20 cellular contexts compared by ENCODE assay signal in genomic region chr12:74892057-74892633, GRCh38.
DNase-seq lines count a peak whose midpoint lies in the region; ATAC-seq and TF ChIP-seq lines count a peak whose summit lies in the region.
"Had no signal": no experiment of that assay in that cellular context is flagged by ENCODE, and none has a peak within 500 bp of the region (broad histone marks: within the 10 kb centered on the region; RNA-seq: fewer than 3 reads in every experiment).

No MANE protein-coding gene starts in this region.

- peaks cover 49% of the 10 kb centered on the region for H3K4me1 ChIP-seq in CD4-positive, alpha-beta memory T cell (ENCODE audit: insufficient read depth, low read length)
- no peaks in the 10 kb centered on the region for H3K4me1 ChIP-seq in DND-41 (ENCODE audit: insufficient read depth, low read length)
- peaks cover 0 to 4% of the 10 kb centered on the region in 2 donors for H3K4me1 ChIP-seq in naive thymus-derived CD4-positive, alpha-beta T cell (ENCODE audit: control insufficient read depth in 2 of 2, insufficient read depth in 2 of 2, low read length in 2 of 2)
- H3K4me1 ChIP-seq in colonic mucosa, result no peaks in the 10 kb centered on the region
- H3K4me1 ChIP-seq: BE2C had no signal

- H3K27me3 ChIP-seq in CD4-positive, alpha-beta memory T cell (ENCODE audit: insufficient read depth, low read length), result no peaks in the 10 kb centered on the region
- H3K27me3 ChIP-seq in DND-41 (ENCODE audit: insufficient read depth, low read length, poor library complexity) (no peaks in the 10 kb centered on the region), colonic mucosa (no peaks in the 10 kb centered on the region)
- H3K27me3 ChIP-seq in naive thymus-derived CD4-positive, alpha-beta T cell (ENCODE audit: control insufficient read depth in 2 of 2, insufficient read depth in 2 of 2, low read length in 2 of 2), result no peaks in the 10 kb centered on the region
- H3K27me3 ChIP-seq: BE2C had no signal

- H3K9ac ChIP-seq in DND-41 (ENCODE audit: low read depth, low read length) (no peak overlapping the region), colonic mucosa (ENCODE audit: low read depth in 2 of 2, low read length in 2 of 2) (no peak overlapping the region)

- no peak overlapping the region for H3K27ac ChIP-seq in CD4-positive, alpha-beta memory T cell (ENCODE audit: low read depth, low read length)
- H3K27ac ChIP-seq in DND-41 (ENCODE audit: low read length) (no peak overlapping the region), colonic mucosa (no peak overlapping the region)
- no peak overlapping the region for H3K27ac ChIP-seq in naive thymus-derived CD4-positive, alpha-beta T cell (ENCODE audit: low read depth, low read length)

- no peak overlapping the region for H3K4me3 ChIP-seq in CD4-positive, alpha-beta memory T cell (ENCODE audit: low read length in 2 of 2)
- H3K4me3 ChIP-seq in DND-41 (ENCODE audit: low read depth in 1 of 2, low read length in 2 of 2) (no peak overlapping the region), colonic mucosa (no peak overlapping the region)
- no peak overlapping the region for H3K4me3 ChIP-seq in naive thymus-derived CD4-positive, alpha-beta T cell (ENCODE audit: low read length)

- H3K4me1 Mint-ChIP-seq in CD4-positive, alpha-beta memory T cell, result peaks cover 17 to 48% (median 29%) of the 10 kb centered on the region in 4 donors
- H3K4me1 Mint-ChIP-seq in activated T-helper 17 cell treated with anti-CD3 and anti-CD28 coated beads, Interleukin-2, amount 50 U/mL, for 72 hours, result peaks cover 19% of the 10 kb centered on the region
- H3K4me1 Mint-ChIP-seq in naive thymus-derived CD4-positive, alpha-beta T cell, result peaks cover 0 to 23% (median 17%) of the 10 kb centered on the region in 7 donors
- H3K4me1 Mint-ChIP-seq: CD4-positive, CD25-positive, alpha-beta regulatory T cell; IgD-negative memory B cell had no signal

- no peak overlapping the region for H3K4me2 ChIP-seq in DND-41 (ENCODE audit: insufficient read depth, low read length)

- CTCF ChIA-PET in CD4-positive, alpha-beta memory T cell (lab: Charles Lee; ENCODE audit: partially characterized antibody), result interaction anchor here (0.6 kb wide), 1 partner anchor 41 kb away, joined by 3 read pairs; no protein-coding TSS in a partner anchor
- CTCF ChIA-PET in naive thymus-derived CD4-positive, alpha-beta T cell (lab: Charles Lee), result interaction anchor here (0.6 kb wide), 1 partner anchor 10 kb away, joined by 4 read pairs; no protein-coding TSS in a partner anchor

- no peaks in the 10 kb centered on the region for H3K79me2 ChIP-seq in DND-41 (ENCODE audit: insufficient read depth, low read length)

- H2AFZ ChIP-seq in DND-41 (ENCODE audit: low read depth, low read length), result no peak overlapping the region

- POLR2A ChIA-PET in CD4-positive, alpha-beta memory T cell (lab: Charles Lee; ENCODE audit: partially characterized antibody), result interaction anchor here (1.3 kb wide), 1 partner anchor 8 kb away, joined by 5 read pairs; no protein-coding TSS in a partner anchor
- POLR2A ChIA-PET in naive thymus-derived CD4-positive, alpha-beta T cell (lab: Charles Lee), result no interaction called here

- H4K20me1 ChIP-seq in DND-41 (ENCODE audit: insufficient read depth, low read length), result no peaks in the 10 kb centered on the region

- ATAC-seq in DND-41 (ENCODE audit: insufficient read depth, low read depth) (peak; percentile 62), left ventricle myocardium superior (no peak)
- no peak for ATAC-seq in activated T-helper 17 cell treated with anti-CD3 and anti-CD28 coated beads, Interleukin-2, amount 50 U/mL, for 72 hours (replicated peaks)
- no peak for ATAC-seq in naive thymus-derived CD4-positive, alpha-beta T cell
- ATAC-seq: PC-3 had no signal

- intact Hi-C loops in CD4-positive, alpha-beta memory T cell (cut with micrococcal nuclease), result loop anchor here (5.0 kb wide), 1 partner anchor 55 kb away; no protein-coding TSS in a partner anchor
- intact Hi-C loops in naive thymus-derived CD4-positive, alpha-beta T cell (cut with micrococcal nuclease), result no loop called here
- intact Hi-C loops in colonic mucosa (cut with DNase I) (no loop called here), left ventricle myocardium superior (cut with micrococcal nuclease) (no loop called here)

- H3K9me3 Mint-ChIP-seq in CD4-positive, alpha-beta memory T cell, result peaks cover 0 to 5% (median 0%) of the 10 kb centered on the region in 8 donors
- no peaks in the 10 kb centered on the region for H3K9me3 Mint-ChIP-seq in activated T-helper 17 cell treated with anti-CD3 and anti-CD28 coated beads, Interleukin-2, amount 50 U/mL, for 72 hours
- H3K9me3 Mint-ChIP-seq in naive thymus-derived CD4-positive, alpha-beta T cell, result no peaks in the 10 kb centered on the region

- peak overlapping the region in 6 of 7 donors; percentile 1 to 75 (median 54) for H3K27ac Mint-ChIP-seq in CD4-positive, alpha-beta memory T cell
- peak overlapping the region; percentile 56 for H3K27ac Mint-ChIP-seq in activated T-helper 17 cell treated with anti-CD3 and anti-CD28 coated beads, Interleukin-2, amount 50 U/mL, for 72 hours
- H3K27ac Mint-ChIP-seq in naive thymus-derived CD4-positive, alpha-beta T cell, result peak overlapping the region in 7 of 9 donors; percentile 5 to 83 (median 52)
- H3K27ac Mint-ChIP-seq: CD4-positive, CD25-positive, alpha-beta regulatory T cell; IgD-negative memory B cell had no signal

- peak in 4 of 5 donors; percentile 17 to 35 (median 26) for DNase-seq in CD4-positive, alpha-beta memory T cell
- DNase-seq in DND-41 (no peak), GM03348 (ENCODE audit: low spot score) (no peak), colonic mucosa (no peak), left ventricle myocardium superior (no peak)
- peak in 2 of 9 donors; percentile 6 to 34 for DNase-seq in naive thymus-derived CD4-positive, alpha-beta T cell
- DNase-seq: BE2C; Calu3; CD4-positive, CD25-positive, alpha-beta regulatory T cell; DMS53; Kasumi-1; NCI-H1417; NCI-H187; NCI-H446 treated with DMSO at 0.1 percent for 48 hours; NCI-H526 treated with DMSO at 0.1 percent for 48 hours; RPMI8226; SHP77 had no signal

- H3K36me3 Mint-ChIP-seq in CD4-positive, alpha-beta memory T cell, result no peaks in the 10 kb centered on the region
- H3K36me3 Mint-ChIP-seq in activated T-helper 17 cell treated with anti-CD3 and anti-CD28 coated beads, Interleukin-2, amount 50 U/mL, for 72 hours (ENCODE audit: low read depth), result no peaks in the 10 kb centered on the region
- H3K36me3 Mint-ChIP-seq in naive thymus-derived CD4-positive, alpha-beta T cell, result no peaks in the 10 kb centered on the region
- H3K36me3 Mint-ChIP-seq: CD4-positive, CD25-positive, alpha-beta regulatory T cell; IgD-negative memory B cell had no signal

- H3K9me3 ChIP-seq in CD4-positive, alpha-beta memory T cell (ENCODE audit: control insufficient read depth in 1 of 2, low read length in 2 of 2), result no peaks in the 10 kb centered on the region
- H3K9me3 ChIP-seq in DND-41 (ENCODE audit: insufficient read depth, low read length, severe bottlenecking) (no peaks in the 10 kb centered on the region), colonic mucosa (no peaks in the 10 kb centered on the region)
- H3K9me3 ChIP-seq in naive thymus-derived CD4-positive, alpha-beta T cell (ENCODE audit: control insufficient read depth in 2 of 3, low read length in 3 of 3), result no peaks in the 10 kb centered on the region
- H3K9me3 ChIP-seq: BE2C had no signal

- no peaks in the 10 kb centered on the region for H3K36me3 ChIP-seq in CD4-positive, alpha-beta memory T cell (ENCODE audit: insufficient read depth, low read length)
- H3K36me3 ChIP-seq in DND-41 (ENCODE audit: insufficient read depth, low read length) (no peaks in the 10 kb centered on the region), colonic mucosa (no peaks in the 10 kb centered on the region)
- no peaks in the 10 kb centered on the region for H3K36me3 ChIP-seq in naive thymus-derived CD4-positive, alpha-beta T cell (ENCODE audit: control insufficient read depth in 2 of 3, insufficient read depth in 3 of 3, low read length in 3 of 3)
- H3K36me3 ChIP-seq: BE2C had no signal

- peak overlapping the region in 7 of 8 donors; percentile 30 to 82 (median 64) for H3K4me3 Mint-ChIP-seq in CD4-positive, alpha-beta memory T cell
- peak overlapping the region; percentile 57 for H3K4me3 Mint-ChIP-seq in activated T-helper 17 cell treated with anti-CD3 and anti-CD28 coated beads, Interleukin-2, amount 50 U/mL, for 72 hours
- H3K4me3 Mint-ChIP-seq in naive thymus-derived CD4-positive, alpha-beta T cell, result peak overlapping the region in 7 of 10 donors; percentile 22 to 74 (median 57)
- H3K4me3 Mint-ChIP-seq: CD4-positive, CD25-positive, alpha-beta regulatory T cell; IgD-negative memory B cell had no signal

- H3K27me3 Mint-ChIP-seq in CD4-positive, alpha-beta memory T cell, result no peaks in the 10 kb centered on the region
- no peaks in the 10 kb centered on the region for H3K27me3 Mint-ChIP-seq in activated T-helper 17 cell treated with anti-CD3 and anti-CD28 coated beads, Interleukin-2, amount 50 U/mL, for 72 hours
- no peaks in the 10 kb centered on the region for H3K27me3 Mint-ChIP-seq in naive thymus-derived CD4-positive, alpha-beta T cell
- H3K27me3 Mint-ChIP-seq: CD4-positive, CD25-positive, alpha-beta regulatory T cell; IgD-negative memory B cell had no signal

- TF ChIP-seq CTCF in DND-41 (IDR thresholded peaks at IDR 0.05; ENCODE audit: borderline replicate concordance, extremely low read depth, low read length, poor library complexity, severe bottlenecking), result no peak
- TF ChIP-seq CTCF in colonic mucosa (IDR thresholded peaks at IDR 0.05), result no peak

Comparison
In these comparisons a context has a peak if more than half of its experiments do, and no peak if none do; other contexts are left out.
1. DNase-seq: peak in CD4-positive, alpha-beta memory T cell (4 of 5); none in DND-41 (single experiment), GM03348 (single experiment), colonic mucosa (single experiment) and left ventricle myocardium superior (single experiment).
2. Peak in every context shown above with its lines, with median percentiles within 50 percentile points of each other: H3K27ac Mint-ChIP-seq and H3K4me3 Mint-ChIP-seq.